ENCODE assay signal across 8 cellular contexts in genomic region chr17:52106638-52107261, GRCh38. TPM values are rescaled to one million over a fixed set of nuclear protein-coding genes. Genes with fewer than 3 reads are reported as not detected.
A peak's percentile ranks its signal among the peaks of the same experiment; 100 is the strongest.
DNase-seq lines count a peak whose midpoint lies in the region; ATAC-seq and TF ChIP-seq lines count a peak whose summit lies in the region.

No MANE protein-coding gene starts in this region.

- no peaks in the 10 kb centered on the region for H3K79me2 ChIP-seq in PC-3 (ENCODE audit: low read length)

- CTCF ChIA-PET in PC-3 (lab: Charles Lee), result interaction anchor here (0.5 to 1.3 kb wide), 3 partner anchors 342 to 1881 kb away, joined by 3 read pairs; no protein-coding TSS in a partner anchor

- H3K4me3 ChIP-seq in PC-3 (ENCODE audit: low read length) (no peak overlapping the region), astrocyte of the spinal cord (ENCODE audit: low read depth, low read length) (no peak overlapping the region)

- no peaks in the 10 kb centered on the region for H3K36me3 ChIP-seq in PC-3 (ENCODE audit: low read depth, low read length)

- no peak overlapping the region for H3K27ac ChIP-seq in PC-3 (ENCODE audit: low read length)

- H3K4me2 ChIP-seq in PC-3 (ENCODE audit: low read length), result no peak overlapping the region

- intact Hi-C loops in PC-3 (cut with micrococcal nuclease), result no loop called here

- no peaks in the 10 kb centered on the region for H3K9me2 ChIP-seq in PC-3 (replicated peaks; ENCODE audit: low read length)

- H3K9ac ChIP-seq in PC-3 (ENCODE audit: low read length), result no peak overlapping the region

- H3K27me3 ChIP-seq in PC-3 (ENCODE audit: low read length), result peaks cover 7% of the 10 kb centered on the region

- ATAC-seq in HG03196 (IDR thresholded peaks at IDR 0.05; ENCODE audit: unreplicated experiment) (peak; percentile 64), PC-3 (peak; percentile 27; the same call in 1 of the 2 replicates)

- H3F3A ChIP-seq in PC-3 (ENCODE audit: low read length, unreplicated experiment), result no peaks in the 10 kb centered on the region

- in situ Hi-C loops in astrocyte of the spinal cord (cut with HindIII; ENCODE audit: low sequenced_read_pairs), result no loop called here

- POLR2A ChIA-PET in PC-3 (lab: Charles Lee; ENCODE audit: unreplicated experiment), result no interaction called here

- H3K4me1 ChIP-seq in PC-3 (ENCODE audit: insufficient read depth, low read length), result no peaks in the 10 kb centered on the region

- no peaks in the 10 kb centered on the region for H3K9me3 ChIP-seq in PC-3 (ENCODE audit: low read length)

- H4K20me1 ChIP-seq in PC-3 (ENCODE audit: low read length), result no peaks in the 10 kb centered on the region

- BruUV-seq in PC-3 (replicated peaks; lab: Mats Ljungman, UMichigan), result no TSS peak

- peak; percentile 8 to 23 for DNase-seq in activated CD4-positive, alpha-beta T cell treated with anti-CD3 and anti-CD28 coated beads for 24 hours (ENCODE audit: low read depth in 2 of 2)
- DNase-seq in activated CD4-positive, alpha-beta T cell treated with anti-CD3 and anti-CD28 coated beads for 1 hour, result no peak
- DNase-seq in PC-3 (peak; percentile 77), astrocyte of the spinal cord (ENCODE audit: low read depth, low spot score) (peak; percentile 40), kidney tubule cell (ENCODE audit: low spot score) (peak; percentile 51), 8988T (no peak)
- peak; percentile 10 for DNase-seq in stimulated activated CD8-positive, alpha-beta memory T cell treated with anti-CD3 and anti-CD28 coated beads, Interleukin-15, amount 100 ng/mL, for 24 hours (ENCODE audit: low read depth)

- TF ChIP-seq CTCF in PC-3 (conservative IDR thresholded peaks at IDR 0.05; ENCODE audit: low read depth, low read length) (peak; percentile 97), astrocyte of the spinal cord (IDR thresholded peaks at IDR 0.05; ENCODE audit: low read depth, low read length) (peak; percentile 74)

- no peak overlapping the region for H2AFZ ChIP-seq in PC-3 (ENCODE audit: low read length)

RNA-seq across cellular contexts. Expression of gene CA10, which starts 51.8 kb away (rescaled TPM):
- not detected in 2 replicates for total RNA-seq in PC-3 (2014; rRNA removed)

Comparison
In these comparisons a context has a peak if more than half of its experiments do, and no peak if none do; other contexts are left out.
1. DNase-seq: peak in activated CD4-positive, alpha-beta T cell treated with anti-CD3 and anti-CD28 coated beads for 24 hours (2 of 2), PC-3 (single experiment), astrocyte of the spinal cord (single experiment), kidney tubule cell (single experiment) and stimulated activated CD8-positive, alpha-beta memory T cell treated with anti-CD3 and anti-CD28 coated beads, Interleukin-15, amount 100 ng/mL, for 24 hours (single experiment); none in activated CD4-positive, alpha-beta T cell treated with anti-CD3 and anti-CD28 coated beads for 1 hour (single experiment) and 8988T (single experiment).